1 cellular context compared by ENCODE assay signal in genomic region chr1:78088486-78088885, GRCh38.
TF ChIP-seq lines count a peak whose summit lies in the region.

No MANE protein-coding gene starts in this region.

TF ChIP-seq in GM12878, 131 proteins besides CTCF, POLR2A, EP300 and RAD21 (continued from another document):
- TF ChIP-seq, protein P1, sequence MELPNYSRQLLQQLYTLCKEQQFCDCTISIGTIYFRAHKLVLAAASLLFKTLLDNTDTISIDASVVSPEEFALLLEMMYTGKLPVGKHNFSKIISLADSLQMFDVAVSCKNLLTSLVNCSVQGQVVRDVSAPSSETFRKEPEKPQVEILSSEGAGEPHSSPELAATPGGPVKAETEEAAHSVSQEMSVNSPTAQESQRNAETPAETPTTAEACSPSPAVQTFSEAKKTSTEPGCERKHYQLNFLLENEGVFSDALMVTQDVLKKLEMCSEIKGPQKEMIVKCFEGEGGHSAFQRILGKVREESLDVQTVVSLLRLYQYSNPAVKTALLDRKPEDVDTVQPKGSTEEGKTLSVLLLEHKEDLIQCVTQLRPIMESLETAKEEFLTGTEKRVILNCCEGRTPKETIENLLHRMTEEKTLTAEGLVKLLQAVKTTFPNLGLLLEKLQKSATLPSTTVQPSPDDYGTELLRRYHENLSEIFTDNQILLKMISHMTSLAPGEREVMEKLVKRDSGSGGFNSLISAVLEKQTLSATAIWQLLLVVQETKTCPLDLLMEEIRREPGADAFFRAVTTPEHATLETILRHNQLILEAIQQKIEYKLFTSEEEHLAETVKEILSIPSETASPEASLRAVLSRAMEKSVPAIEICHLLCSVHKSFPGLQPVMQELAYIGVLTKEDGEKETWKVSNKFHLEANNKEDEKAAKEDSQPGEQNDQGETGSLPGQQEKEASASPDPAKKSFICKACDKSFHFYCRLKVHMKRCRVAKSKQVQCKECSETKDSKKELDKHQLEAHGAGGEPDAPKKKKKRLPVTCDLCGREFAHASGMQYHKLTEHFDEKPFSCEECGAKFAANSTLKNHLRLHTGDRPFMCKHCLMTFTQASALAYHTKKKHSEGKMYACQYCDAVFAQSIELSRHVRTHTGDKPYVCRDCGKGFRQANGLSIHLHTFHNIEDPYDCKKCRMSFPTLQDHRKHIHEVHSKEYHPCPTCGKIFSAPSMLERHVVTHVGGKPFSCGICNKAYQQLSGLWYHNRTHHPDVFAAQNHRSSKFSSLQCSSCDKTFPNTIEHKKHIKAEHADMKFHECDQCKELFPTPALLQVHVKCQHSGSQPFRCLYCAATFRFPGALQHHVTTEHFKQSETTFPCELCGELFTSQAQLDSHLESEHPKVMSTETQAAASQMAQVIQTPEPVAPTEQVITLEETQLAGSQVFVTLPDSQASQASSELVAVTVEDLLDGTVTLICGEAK (IDR thresholded peaks at IDR 0.05; ENCODE audit: borderline replicate concordance): no peak
- no peak for TF ChIP-seq BCL11A (IDR thresholded peaks at IDR 0.05; ENCODE audit: low read depth, low read length)
- TF ChIP-seq MYC (IDR thresholded peaks at IDR 0.05; ENCODE audit: insufficient read depth, insufficient read length, insufficient replicate concordance, low read length, severe bottlenecking): no peak
- TF ChIP-seq DPF2 (IDR thresholded peaks at IDR 0.05): no peak
- TF ChIP-seq YBX1 (IDR thresholded peaks at IDR 0.05): no peak
- TF ChIP-seq BACH1 (IDR thresholded peaks at IDR 0.05; ENCODE audit: borderline replicate concordance): no peak
- TF ChIP-seq MYB (IDR thresholded peaks at IDR 0.05; ENCODE audit: borderline replicate concordance, low read depth, low read length): no peak
- no peak for TF ChIP-seq CREM (IDR thresholded peaks at IDR 0.05; ENCODE audit: low read depth)
